ENCODE assay signal across 8 cellular contexts in genomic region chr7:129122751-129123516, GRCh38. TPM values are rescaled to one million over a fixed set of nuclear protein-coding genes. Genes with fewer than 3 reads are reported as not detected.
A peak's percentile ranks its signal among the peaks of the same experiment; 100 is the strongest.
DNase-seq lines count a peak whose midpoint lies in the region; ATAC-seq lines count a peak whose summit lies in the region.

No MANE protein-coding gene starts in this region.

- peaks cover 10% of the 10 kb centered on the region for H3K4me1 Mint-ChIP-seq in activated T-cell treated with anti-CD3 and anti-CD28 coated beads, Interleukin-2, amount 50 U/mL, for 4 hours (ENCODE audit: low read depth)

- H3K27me3 Mint-ChIP-seq in activated T-cell treated with anti-CD3 and anti-CD28 coated beads, Interleukin-2, amount 50 U/mL, for 4 hours (ENCODE audit: low read depth), result peaks cover 3% of the 10 kb centered on the region

- ATAC-seq in HG03175 (IDR thresholded peaks at IDR 0.05; ENCODE audit: unreplicated experiment), result peak; percentile 69
- ATAC-seq in activated T-cell treated with anti-CD3 and anti-CD28 coated beads, Interleukin-2, amount 50 U/mL, for 4 hours, result peak; percentile 78 to 83

- no peak overlapping the region for H3K4me3 Mint-ChIP-seq in activated T-cell treated with anti-CD3 and anti-CD28 coated beads, Interleukin-2, amount 50 U/mL, for 4 hours

- peaks cover 4% of the 10 kb centered on the region for H3K36me3 Mint-ChIP-seq in activated T-cell treated with anti-CD3 and anti-CD28 coated beads, Interleukin-2, amount 50 U/mL, for 4 hours (ENCODE audit: insufficient read depth)

- DNase-seq in stimulated activated naive CD4-positive, alpha-beta T cell treated with Interleukin-2 at 50 U/mL for 16 hours (lab: John Stamatoyannopoulos, UW), result peak; percentile 9
- DNase-seq in stimulated activated naive CD4-positive, alpha-beta T cell (lab: John Stamatoyannopoulos, UW), result no peak
- DNase-seq in activated T-cell treated with anti-CD3 and anti-CD28 coated beads, Interleukin-2, amount 50 U/mL, for 4 hours, result no peak
- DNase-seq in stimulated activated CD8-positive, alpha-beta memory T cell treated with anti-CD3 and anti-CD28 coated beads, Interleukin-15, amount 100 ng/mL, for 48 hours (ENCODE audit: low read depth in 2 of 2), result peak; percentile 38 to 49
- DNase-seq in cerebellar nuclear complex (lab: John Stamatoyannopoulos, UW), result no peak
- DNase-seq in NK-92 treated with Interleukin-12 subunit alpha and Interleukin-12 subunit beta, amount 100 ng/mL, for 24 hours (lab: John Stamatoyannopoulos, UW), result no peak
- no peak for DNase-seq in AG08396 (ENCODE audit: low spot score)

- peaks cover 10% of the 10 kb centered on the region for H3K9me3 Mint-ChIP-seq in activated T-cell treated with anti-CD3 and anti-CD28 coated beads, Interleukin-2, amount 50 U/mL, for 4 hours

RNA-seq across cellular contexts. Expression of gene TSPAN33, which starts 21.6 kb away (rescaled TPM):
- total RNA-seq in activated T-cell treated with anti-CD3 and anti-CD28 coated beads, Interleukin-2, amount 50 U/mL, for 4 hours, result 10 to 100 TPM in 1 of 3 donors, 1 to 10 TPM in 2; 6.2 to 10.6 (median 9.4) TPM

Comparison
In these comparisons a context has a peak if more than half of its experiments do, and no peak if none do; other contexts are left out.
1. DNase-seq: peak in stimulated activated naive CD4-positive, alpha-beta T cell treated with Interleukin-2 at 50 U/mL for 16 hours (single experiment) and stimulated activated CD8-positive, alpha-beta memory T cell treated with anti-CD3 and anti-CD28 coated beads, Interleukin-15, amount 100 ng/mL, for 48 hours (2 of 2); none in stimulated activated naive CD4-positive, alpha-beta T cell (0 of 6), activated T-cell treated with anti-CD3 and anti-CD28 coated beads, Interleukin-2, amount 50 U/mL, for 4 hours (single experiment), cerebellar nuclear complex (0 of 2), NK-92 treated with Interleukin-12 subunit alpha and Interleukin-12 subunit beta, amount 100 ng/mL, for 24 hours (single experiment) and AG08396 (single experiment).